ENCODE assay signal across 8 cellular contexts in the genomic region with DNA sequence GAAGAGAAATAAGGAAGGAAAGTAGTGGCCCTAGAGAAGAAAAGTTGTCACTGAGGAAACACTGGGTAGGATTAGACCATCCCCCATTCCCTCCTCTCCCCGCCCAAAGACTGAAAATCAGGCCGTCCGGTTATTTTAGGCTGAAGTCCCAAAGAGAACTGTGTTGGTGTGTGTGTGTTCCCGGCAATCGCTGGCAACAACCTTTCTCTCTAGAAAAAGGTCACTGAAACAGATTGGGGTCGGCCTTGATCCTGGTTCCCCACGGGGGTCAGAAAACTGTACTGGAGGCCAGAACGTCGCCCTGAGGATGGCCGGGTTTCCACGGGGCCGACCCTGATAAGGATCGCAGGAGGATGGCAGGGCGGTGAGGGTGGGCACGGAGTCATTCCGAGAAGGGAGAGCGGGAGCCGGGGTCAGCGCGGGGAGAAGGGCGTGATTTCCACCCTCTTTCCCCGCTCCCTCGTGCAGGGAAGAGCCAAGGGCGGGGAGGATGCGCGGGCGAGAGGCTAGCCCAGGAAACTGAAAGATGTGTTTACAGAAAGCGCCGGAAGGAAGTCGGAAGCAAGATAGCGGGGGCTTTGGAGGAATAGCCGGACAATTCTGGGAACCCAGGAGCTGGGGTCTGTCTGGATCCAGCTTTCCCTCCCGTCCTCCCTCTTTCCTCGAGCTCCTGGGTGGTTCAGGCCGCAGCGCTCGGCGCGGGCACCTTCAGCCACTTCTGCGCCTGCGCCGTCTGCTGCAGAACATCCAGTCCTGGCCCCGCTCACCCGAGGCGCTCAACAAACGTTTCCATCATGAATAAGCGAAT. TPM values are rescaled to one million over a fixed set of nuclear protein-coding genes. Genes with fewer than 3 reads are reported as not detected.
DNase-seq lines count a peak whose midpoint lies in the region; ATAC-seq and TF ChIP-seq lines count a peak whose summit lies in the region.

No MANE protein-coding gene starts in this region.

- ATAC-seq in CD8-positive, alpha-beta T cell = peak; percentile 83
- no peak for ATAC-seq in GM18907 (IDR thresholded peaks at IDR 0.05; ENCODE audit: unreplicated experiment)

- no peaks in the 10 kb centered on the region for H3K36me3 ChIP-seq in CD8-positive, alpha-beta T cell (ENCODE audit: insufficient read depth, low read length)

- peaks cover 11% of the 10 kb centered on the region for H3K4me1 ChIP-seq in CD8-positive, alpha-beta T cell (ENCODE audit: insufficient read depth, low read length)

- no peaks in the 10 kb centered on the region for H3K27me3 ChIP-seq in CD8-positive, alpha-beta T cell (ENCODE audit: insufficient read depth, low read length)
- no peaks in the 10 kb centered on the region for H3K27me3 ChIP-seq in layer of hippocampus (ENCODE audit: control insufficient read depth, insufficient read depth, low read length)

- peak overlapping the region; percentile 75 for H3K27ac ChIP-seq in CD8-positive, alpha-beta T cell (ENCODE audit: low read depth, low read length)
- peak overlapping the region; percentile 72 for H3K27ac ChIP-seq in layer of hippocampus (ENCODE audit: low read depth, low read length)

- POLR2A ChIA-PET in CD8-positive, alpha-beta T cell (lab: Charles Lee) = no interaction called here

- no peak for TF ChIP-seq CTCF in CD8-positive, alpha-beta T cell (IDR thresholded peaks at IDR 0.05)
- no peak for TF ChIP-seq CTCF in HFFc6 (IDR thresholded peaks at IDR 0.05)

- peaks cover 15% of the 10 kb centered on the region for H3K4me1 Mint-ChIP-seq in CD8-positive, alpha-beta T cell (ENCODE audit: low read depth)
- peaks cover 44% of the 10 kb centered on the region for H3K4me1 Mint-ChIP-seq in HFFc6 (ENCODE audit: low read depth)

- no peaks in the 10 kb centered on the region for H3K27me3 Mint-ChIP-seq in CD8-positive, alpha-beta T cell (ENCODE audit: low read depth)
- peaks cover 2% of the 10 kb centered on the region; the same call in 1 of the 2 replicates for H3K27me3 Mint-ChIP-seq in HFFc6 (ENCODE audit: insufficient read depth)

- peak overlapping the region; percentile 97 for H3K27ac Mint-ChIP-seq in CD8-positive, alpha-beta T cell
- peak overlapping the region; percentile 84 for H3K27ac Mint-ChIP-seq in HFFc6

- intact Hi-C loops in CD8-positive, alpha-beta T cell (cut with DNase I, micrococcal nuclease) = loop anchor here in 1 of 2 experiments (1.0 to 2.0 kb wide), 2 partner anchors 25 to 65 kb away; partner anchors contain the start of gene SPTLC2

- H3K9me3 Mint-ChIP-seq in CD8-positive, alpha-beta T cell = no peaks in the 10 kb centered on the region
- no peaks in the 10 kb centered on the region; the same call in 1 of the 2 replicates for H3K9me3 Mint-ChIP-seq in HFFc6

- CTCF ChIA-PET in CD8-positive, alpha-beta T cell (lab: Charles Lee) = interaction anchor here (0.6 kb wide), 1 partner anchor 77 kb away, joined by 3 read pairs; no protein-coding TSS in a partner anchor

- no peaks in the 10 kb centered on the region for H3K36me3 Mint-ChIP-seq in CD8-positive, alpha-beta T cell
- no peaks in the 10 kb centered on the region; the same call in 1 of the 2 replicates for H3K36me3 Mint-ChIP-seq in HFFc6 (ENCODE audit: low read depth)

- peak; percentile 27 to 82 (median 62) for DNase-seq in CD8-positive, alpha-beta T cell
- peak; percentile 20 for DNase-seq in HFFc6
- DNase-seq in UCSD-AML1 (lab: John Stamatoyannopoulos, UW; ENCODE audit: unreplicated experiment) = peak; percentile 85
- DNase-seq in astrocyte of the hippocampus (ENCODE audit: low read depth, low spot score) = peak; percentile 46
- peak; percentile 64 to 68 for DNase-seq in stimulated activated CD4-positive, alpha-beta T cell treated with anti-CD3 and anti-CD28 coated beads, Interleukin-2, amount 100 ng/mL, for 48 hours
- no peak for DNase-seq in dedifferentiated amniotic fluid mesenchymal stem cell (ENCODE audit: extremely low spot score)

- peak overlapping the region; percentile 94 for H3K4me3 Mint-ChIP-seq in CD8-positive, alpha-beta T cell
- H3K4me3 Mint-ChIP-seq in HFFc6 = peak overlapping the region; percentile 71

- peak overlapping the region; percentile 65 for H3K4me3 ChIP-seq in CD8-positive, alpha-beta T cell (ENCODE audit: low read depth, low read length)

- H3K9me3 ChIP-seq in CD8-positive, alpha-beta T cell (ENCODE audit: low read length) = no peaks in the 10 kb centered on the region

RNA-seq across cellular contexts. Expression of gene SPTLC2, which starts 25.3 kb away (rescaled TPM):
- 10 to 100 TPM; 14.4 to 15.8 TPM for total RNA-seq in CD8-positive, alpha-beta T cell
- total RNA-seq in HFFc6 (2021; fragmentation: NEBNext Ultra II Directional; extraction: Animal tissue kit (Norgen Biotek cat#: 25700)) = 10 to 100 TPM; 51.2 to 59.2 (median 52.3) TPM
